Comparison of ENCODE assay signal across 10 cellular contexts in the genomic region with DNA sequence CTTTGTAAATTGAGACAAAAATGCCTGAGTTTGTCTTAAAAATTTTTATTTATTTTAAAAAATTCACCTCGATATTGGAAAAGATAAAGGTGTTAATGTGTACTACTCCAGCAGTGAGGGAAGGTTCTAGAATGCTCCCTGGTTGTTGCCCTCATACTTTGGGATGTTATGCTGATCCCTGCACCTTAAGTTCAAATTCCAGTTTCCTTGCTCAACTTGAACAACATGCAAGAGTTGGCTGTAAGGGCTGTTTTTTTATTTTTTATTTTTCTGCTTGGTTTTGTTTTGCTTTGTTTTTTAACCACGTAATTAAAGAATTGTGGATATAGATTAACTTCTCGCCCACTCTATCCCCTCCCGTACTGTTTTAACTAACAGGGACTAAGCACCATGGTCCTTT.
DNase-seq lines count a peak whose midpoint lies in the region; ATAC-seq and TF ChIP-seq lines count a peak whose summit lies in the region.
"Had no signal": no experiment of that assay in that cellular context is flagged by ENCODE, and none has a peak within 500 bp of the region (broad histone marks: within the 10 kb centered on the region; RNA-seq: fewer than 3 reads in every experiment).

No MANE protein-coding gene starts in this region.

- TF ChIP-seq RAD21 in IMR-90 (IDR thresholded peaks at IDR 0.05; ENCODE audit: low read length): no peak

- H3K9me1 ChIP-seq in IMR-90 (ENCODE audit: insufficient read depth, low read length): peaks cover 14% of the 10 kb centered on the region

- H2BK5ac ChIP-seq in IMR-90 (ENCODE audit: low read depth, low read length, poor library complexity, severe bottlenecking): peak overlapping the region; percentile 88

- H3K27me3 ChIP-seq in IMR-90 (ENCODE audit: control insufficient read depth, insufficient read depth, low read length) (no peaks in the 10 kb centered on the region), colonic mucosa (no peaks in the 10 kb centered on the region), mucosa of rectum (ENCODE audit: control insufficient read depth in 2 of 2, insufficient read depth in 2 of 2, low read length in 2 of 2) (no peaks in the 10 kb centered on the region), H7 (ENCODE audit: control insufficient read depth, insufficient read depth, low read length) (no peaks in the 10 kb centered on the region)
- H3K27me3 ChIP-seq: heart left ventricle had no signal

- peak overlapping the region; percentile 84; the same call in 1 of the 2 replicates for H3K4ac ChIP-seq in IMR-90 (ENCODE audit: low read depth, low read length)

- H4K20me1 ChIP-seq in IMR-90 (ENCODE audit: insufficient read depth, low read length): no peaks in the 10 kb centered on the region

- peak overlapping the region; percentile 97 for H2BK15ac ChIP-seq in IMR-90 (ENCODE audit: low read depth, low read length)

- no peak overlapping the region for H3K4me2 ChIP-seq in IMR-90 (ENCODE audit: low read depth, low read length)

- POLR2A ChIA-PET in IMR-90 (lab: Charles Lee; ENCODE audit: unreplicated experiment): no interaction called here

- H3K9ac ChIP-seq in IMR-90 (ENCODE audit: low read depth, low read length): no peak overlapping the region
- H3K9ac ChIP-seq in colonic mucosa (ENCODE audit: low read depth in 2 of 2, low read length in 2 of 2): peak overlapping the region in 1 of 2 donors; percentile 65
- peak overlapping the region in 1 of 2 donors; percentile 55 for H3K9ac ChIP-seq in mucosa of rectum (ENCODE audit: low read depth in 1 of 2, low read length in 2 of 2)

- peak overlapping the region; percentile 51; the same call in 1 of the 2 replicates for H3K18ac ChIP-seq in IMR-90 (ENCODE audit: low read depth, low read length)

- no CpG with 5 or more reads among the region's 4 CpGs for WGBS in IMR-90 (ENCODE audit: extremely low coverage in 2 of 2, insufficient read length in 1 of 2), 2 experiments

- H3K4me3 ChIP-seq in IMR-90 (ENCODE audit: insufficient read depth, low read depth, low read length): no peak overlapping the region
- H3K4me3 ChIP-seq in colonic mucosa: no peak overlapping the region
- peak overlapping the region in 1 of 2 donors; percentile 57 for H3K4me3 ChIP-seq in mucosa of rectum (ENCODE audit: low read length in 2 of 2)
- no peak overlapping the region for H3K4me3 ChIP-seq in H7 (ENCODE audit: insufficient read depth, low read depth, low read length)

- 0 out of 2 replicates have a peak overlapping the region, but pooled peaks have one; percentile 65 for H4K5ac ChIP-seq in IMR-90 (ENCODE audit: low read depth, low read length)

- peak overlapping the region; percentile 62 for H4K91ac ChIP-seq in IMR-90 (ENCODE audit: insufficient read depth, low read depth, low read length)

- H3K27ac ChIP-seq in 22Rv1 (peak overlapping the region; percentile 100), IMR-90 (ENCODE audit: insufficient read depth, low read length) (peak overlapping the region; percentile 50; the same call in 1 of the 2 replicates), colonic mucosa (peak overlapping the region; percentile 75), mucosa of rectum (ENCODE audit: low read depth in 2 of 2, low read length in 2 of 2) (peak overlapping the region; percentile 79 to 88)

- H3K4me1 ChIP-seq in IMR-90 (ENCODE audit: control insufficient read depth, insufficient read depth, low read length) (peaks cover 14% of the 10 kb centered on the region), colonic mucosa (peaks cover 16% of the 10 kb centered on the region), mucosa of rectum (ENCODE audit: control insufficient read depth in 2 of 2, insufficient read depth in 2 of 2, low read length in 2 of 2) (peaks cover 22 to 28% of the 10 kb centered on the region in 2 donors)

- no peak for TF ChIP-seq POLR2A in IMR-90 (IDR thresholded peaks at IDR 0.05; ENCODE audit: low read depth, low read length)

- H2AK5ac ChIP-seq in IMR-90 (ENCODE audit: low read depth, low read length): peak overlapping the region; percentile 80; the same call in 1 of the 2 replicates

- peak overlapping the region; percentile 77 to 88 for H4K8ac ChIP-seq in IMR-90 (ENCODE audit: low read depth in 2 of 2, low read length in 2 of 2)

- H3K9me3 ChIP-seq in IMR-90 (ENCODE audit: control insufficient read depth, insufficient read depth, low read length) (no peaks in the 10 kb centered on the region), colonic mucosa (no peaks in the 10 kb centered on the region), mucosa of rectum (ENCODE audit: control insufficient read depth in 2 of 2, low read length in 2 of 2) (no peaks in the 10 kb centered on the region)
- H3K9me3 ChIP-seq: heart left ventricle had no signal

- H3K36me3 ChIP-seq in IMR-90 (ENCODE audit: control insufficient read depth, insufficient read depth, low read length) (no peaks in the 10 kb centered on the region), colonic mucosa (no peaks in the 10 kb centered on the region), mucosa of rectum (ENCODE audit: control insufficient read depth in 2 of 2, insufficient read depth in 2 of 2, low read length in 2 of 2) (no peaks in the 10 kb centered on the region), H7 (replicated peaks; ENCODE audit: control insufficient read depth, insufficient read depth, low read length) (no peaks in the 10 kb centered on the region)
- H3K36me3 ChIP-seq: heart left ventricle had no signal

- peak overlapping the region; percentile 67 for H3K14ac ChIP-seq in IMR-90 (replicated peaks; ENCODE audit: low read depth, low read length)

- intact Hi-C loops in IMR-90 (cut with micrococcal nuclease): loop anchor here (5.0 to 10.0 kb wide), 2 partner anchors 44 to 522 kb away; no protein-coding TSS in a partner anchor
- intact Hi-C loops in colonic mucosa (cut with DNase I): loop anchor here (5.0 to 10.0 kb wide), 2 partner anchors 156 to 312 kb away; no protein-coding TSS in a partner anchor
- intact Hi-C loops in posterior cingulate gyrus (cut with DNase I): no loop called here

- no TSS peak for BruUV-seq in IMR-90 (replicated peaks; lab: Mats Ljungman, UMichigan)

- no peak overlapping the region for H2AFZ ChIP-seq in IMR-90 (replicated peaks; ENCODE audit: low read length, poor library complexity)

- in situ Hi-C loops in IMR-90 (cut with MboI; ENCODE audit: low sequenced_read_pairs): no loop called here

- TF ChIP-seq CTCF in 22Rv1 (IDR thresholded peaks at IDR 0.05) (no peak), IMR-90 (conservative IDR thresholded peaks at IDR 0.05; ENCODE audit: low read depth, low read length) (no peak), colonic mucosa (IDR thresholded peaks at IDR 0.05) (no peak)

- ATAC-seq in IMR-90 (ENCODE audit: low read depth) (no peak), HG03135 (IDR thresholded peaks at IDR 0.05; ENCODE audit: unreplicated experiment) (no peak)
- ATAC-seq: naive thymus-derived CD8-positive, alpha-beta T cell had no signal

- H3K23ac ChIP-seq in IMR-90 (ENCODE audit: low read depth, low read length): 0 out of 2 replicates have a peak overlapping the region, but pooled peaks have one; percentile 19

- dilution Hi-C loops in IMR-90 (cut with HindIII; ENCODE audit: low sequenced_read_pairs, unreplicated experiment): no loop called here

- H2AK9ac ChIP-seq in IMR-90 (replicated peaks; ENCODE audit: low read depth, low read length, poor library complexity): no peak overlapping the region

- H3K79me1 ChIP-seq in IMR-90 (ENCODE audit: low read depth in 1 of 2, low read length in 2 of 2): no peaks in the 10 kb centered on the region

- peak overlapping the region; percentile 47; the same call in 1 of the 2 replicates for H3K56ac ChIP-seq in IMR-90 (ENCODE audit: extremely low read depth, insufficient read depth, low read length)

- H2BK120ac ChIP-seq in IMR-90 (ENCODE audit: low read depth, low read length): peak overlapping the region; percentile 93

- CTCF ChIA-PET in IMR-90 (lab: Yijun Ruan, JAX): no interaction called here

- DNase-seq in IMR-90 (no peak), colonic mucosa (no peak), H7 (no peak), posterior cingulate gyrus (no peak)
- no peak for DNase-seq in stimulated activated CD4-positive, alpha-beta T cell treated with anti-CD3 and anti-CD28 coated beads, Interleukin-2, amount 100 ng/mL, for 48 hours
- DNase-seq: heart left ventricle; naive thymus-derived CD8-positive, alpha-beta T cell had no signal

- H2BK20ac ChIP-seq in IMR-90 (ENCODE audit: low read depth, low read length): peak overlapping the region; percentile 84; the same call in 1 of the 2 replicates

TF ChIP-seq in IMR-90, 13 proteins besides CTCF, POLR2A, EP300 and RAD21 (continues in another document):
- TF ChIP-seq CHD1 (IDR thresholded peaks at IDR 0.05; ENCODE audit: low read depth, low read length) (no peak), RCOR1 (IDR thresholded peaks at IDR 0.05; ENCODE audit: insufficient replicate concordance, low read length) (no peak), FOS (IDR thresholded peaks at IDR 0.05; ENCODE audit: low read depth, low read length) (no peak), MXI1 (IDR thresholded peaks at IDR 0.05; ENCODE audit: borderline replicate concordance, low read depth, low read length) (no peak), SMC3 (IDR thresholded peaks at IDR 0.05; ENCODE audit: low read depth, low read length) (no peak), USF2 (IDR thresholded peaks at IDR 0.05; ENCODE audit: low read depth, low read length) (no peak), RFX5 (IDR thresholded peaks at IDR 0.05; ENCODE audit: low read depth, low read length) (no peak), NFE2L2 (IDR thresholded peaks at IDR 0.05; ENCODE audit: low read depth, low read length) (no peak), CEBPB (IDR thresholded peaks at IDR 0.05; ENCODE audit: low read depth, low read length) (no peak), MAZ (IDR thresholded peaks at IDR 0.05; ENCODE audit: borderline replicate concordance, low read depth, low read length) (no peak), MAFK (IDR thresholded peaks at IDR 0.05; ENCODE audit: low read depth, low read length) (no peak), BHLHE40 (IDR thresholded peaks at IDR 0.05; ENCODE audit: low read depth, low read length) (no peak)

Comparison
In these comparisons a context has a peak if more than half of its experiments do, and no peak if none do; other contexts are left out.
1. H3K27ac ChIP-seq: peak in every context shown above with its lines; median percentile 100 in 22Rv1; 84 in mucosa of rectum; 75 in colonic mucosa; 50 in IMR-90.